Comparison of ENCODE assay signal across 27 cellular contexts in the genomic region with DNA sequence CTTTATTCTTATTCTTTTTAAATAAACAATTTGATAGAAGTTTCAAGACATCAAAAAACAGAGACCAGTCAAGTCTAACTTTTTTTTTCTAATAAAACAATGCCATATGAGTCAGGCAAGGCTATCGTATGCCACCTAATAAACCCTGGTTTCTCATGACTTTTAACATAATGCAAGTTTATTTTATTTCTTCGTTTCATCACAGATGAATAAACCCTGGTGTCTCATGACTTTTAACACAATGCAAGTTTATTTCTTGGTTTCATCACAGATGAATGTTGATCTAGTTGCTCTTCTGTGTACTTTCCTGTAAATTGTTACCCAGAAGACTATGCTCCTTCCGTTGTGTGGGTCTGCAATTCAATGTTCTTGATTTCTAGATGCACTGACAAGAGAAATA.
"Had no signal": no experiment of that assay in that cellular context is flagged by ENCODE, and none has a peak within 500 bp of the region (broad histone marks: within the 10 kb centered on the region; RNA-seq: fewer than 3 reads in every experiment).

No MANE protein-coding gene starts in this region.

- H3K27ac ChIP-seq: Peyer's patch, SJSA1 had no signal

- H3K9me3 ChIP-seq: Peyer's patch, SJSA1, SK-N-SH had no signal

- H3K4me3 ChIP-seq: Peyer's patch, SJSA1 had no signal

- H3K4me1 ChIP-seq: Peyer's patch, SJSA1 had no signal

- DNase-seq: MM.1S, MV-4-11, NCI-H1092, NCI-H1105, NCI-H1417 treated with DMSO at 0.1 percent for 48 hours, NCI-H1436 treated with DMSO at 0.1 percent for 48 hours, NCI-H1694 treated with DMSO at 0.1 percent for 48 hours, NCI-H187 treated with DMSO at 0.1 percent for 48 hours, NCI-H2029, NCI-H2081, NCI-H2171, NCI-H226, NCI-H446 treated with DMSO at 0.1 percent for 48 hours, NCI-H510A, NCI-H524, NCI-H526, NCI-H69, NCI-H748 treated with DMSO at 0.1 percent for 48 hours, NCI-H82, Peyer's patch, Right ventricle myocardium superior, RPMI8226, SHP77 treated with DMSO at 0.1 percent for 48 hours, SK-N-SH, SW 1271, T-helper 1 cell had no signal

- H3K9me2 ChIP-seq: SK-N-SH had no signal

- H3K9ac ChIP-seq: SK-N-SH had no signal

- H3K36me3 ChIP-seq: Peyer's patch, SJSA1 had no signal

- H3K27me3 ChIP-seq: Peyer's patch, SJSA1 had no signal

- H3K4me2 ChIP-seq: SK-N-SH had no signal
